16 cellular contexts compared by ENCODE assay signal in genomic region chr4:39539026-39539690, GRCh38. TPM values are rescaled to one million over a fixed set of nuclear protein-coding genes. Genes with fewer than 3 reads are reported as not detected.
DNase-seq lines count a peak whose midpoint lies in the region; ATAC-seq and TF ChIP-seq lines count a peak whose summit lies in the region.
"Had no signal": no experiment of that assay in that cellular context is flagged by ENCODE, and none has a peak within 500 bp of the region (broad histone marks: within the 10 kb centered on the region; RNA-seq: fewer than 3 reads in every experiment).

No MANE protein-coding gene starts in this region.

- CTCF ChIA-PET in WTC11 (lab: Charles Lee), result no interaction called here
- CTCF ChIA-PET in OCI-LY7 (lab: Charles Lee; ENCODE audit: unreplicated experiment), result no interaction called here

- H3K36me3 ChIP-seq in transverse colon (no peaks in the 10 kb centered on the region), OCI-LY7 (ENCODE audit: insufficient read depth, low read length) (no peaks in the 10 kb centered on the region)
- H3K36me3 ChIP-seq: neutrophil had no signal

- peaks cover 24% of the 10 kb centered on the region for H3K4me1 Mint-ChIP-seq in WTC11
- H3K4me1 Mint-ChIP-seq: activated CD4-positive, alpha-beta memory T cell treated with anti-CD3 and anti-CD28 coated beads, Interleukin-2, amount 10 ng/mL, durations not matched to agents 7 days and 5 days had no signal

- TF ChIP-seq EP300 in transverse colon (IDR thresholded peaks at IDR 0.05; ENCODE audit: low read depth), result no peak

- H3K4me3 Mint-ChIP-seq in WTC11, result no peak overlapping the region
- H3K4me3 Mint-ChIP-seq: activated CD4-positive, alpha-beta memory T cell treated with anti-CD3 and anti-CD28 coated beads, Interleukin-2, amount 10 ng/mL, durations not matched to agents 7 days and 5 days had no signal

- no peak overlapping the region for H2AFZ ChIP-seq in OCI-LY7 (ENCODE audit: low read length)

- peak overlapping the region; percentile 35 for H3K27ac Mint-ChIP-seq in WTC11
- H3K27ac Mint-ChIP-seq: activated CD4-positive, alpha-beta memory T cell treated with anti-CD3 and anti-CD28 coated beads, Interleukin-2, amount 10 ng/mL, durations not matched to agents 7 days and 5 days had no signal

- TF ChIP-seq CTCF in WTC11 (IDR thresholded peaks at IDR 0.05) (no peak), transverse colon (IDR thresholded peaks at IDR 0.05) (no peak), OCI-LY7 (conservative IDR thresholded peaks at IDR 0.05; ENCODE audit: low read length) (no peak)

- TF ChIP-seq POLR2A in transverse colon (IDR thresholded peaks at IDR 0.05), result no peak

- WGBS in transverse colon (ENCODE audit: low coverage in 1 of 2), 2 donors, result 79 to 83% methylated on average over 7 of the region's 7 CpGs

- ATAC-seq in WTC11, result no peak
- no peak for ATAC-seq in GM19397 (IDR thresholded peaks at IDR 0.05; ENCODE audit: unreplicated experiment)
- ATAC-seq: heart right ventricle had no signal

- in situ Hi-C loops in transverse colon (cut with MboI; ENCODE audit: low pct_ligation_motif_present in 1 of 4, low pct_unique_long_range_greater_than_20kb in 1 of 4, low sequenced_read_pairs in 3 of 4), result no loop called here

- H3K4me1 ChIP-seq in transverse colon (peaks cover 0 to 29% (median 9%) of the 10 kb centered on the region in 4 donors), OCI-LY7 (ENCODE audit: insufficient read depth, low read length, poor library complexity, severe bottlenecking) (no peaks in the 10 kb centered on the region)
- H3K4me1 ChIP-seq: heart right ventricle, tibial artery had no signal

- no peaks in the 10 kb centered on the region for H3K79me2 ChIP-seq in OCI-LY7 (ENCODE audit: insufficient read depth, low read depth, low read length)

- no peaks in the 10 kb centered on the region for H3K9me3 ChIP-seq in transverse colon
- no peaks in the 10 kb centered on the region for H3K9me3 ChIP-seq in OCI-LY7 (ENCODE audit: low read length)
- H3K9me3 ChIP-seq: heart right ventricle, neutrophil, tibial artery had no signal

- H4K20me1 ChIP-seq in OCI-LY7 (ENCODE audit: insufficient read depth, low read length), result no peaks in the 10 kb centered on the region

- DNase-seq in SIG-M5 treated with dmso at 0.1 percent for 504 hours (lab: John Stamatoyannopoulos, UW; ENCODE audit: unreplicated experiment) (peak; percentile 41), SIG-M5 (lab: John Stamatoyannopoulos, UW) (no peak), WTC11 (ENCODE audit: low spot score) (no peak), kidney tubule cell (ENCODE audit: low spot score) (peak; percentile 59), transverse colon (no peak), OCI-LY7 (ENCODE audit: low spot score) (no peak)
- no peak for DNase-seq in stimulated activated CD4-positive, alpha-beta T cell treated with anti-CD3 and anti-CD28 coated beads, Interleukin-4, amount 100 ng/mL, for 1 hour
- DNase-seq: activated CD4-positive, alpha-beta memory T cell treated with anti-CD3 and anti-CD28 coated beads, Interleukin-2, amount 10 ng/mL, durations not matched to agents 7 days and 5 days; activated effector memory CD4-positive, alpha-beta T cell treated with anti-CD3 and anti-CD28 coated beads, Interleukin-2, amount 50 U/mL, for 16 hours; DMS 273 treated with DMSO at 0.1 percent for 48 hours; HCEC 1CT; heart right ventricle; tibial artery had no signal

- no peaks in the 10 kb centered on the region for H3K27me3 ChIP-seq in transverse colon
- H3K27me3 ChIP-seq: heart right ventricle, neutrophil, tibial artery had no signal

- H3K27ac ChIP-seq in transverse colon, result peak overlapping the region in 3 of 4 donors; percentile 2 to 35 (median 13)
- H3K27ac ChIP-seq in OCI-LY7 (ENCODE audit: low read depth, low read length, poor library complexity, severe bottlenecking), result no peak overlapping the region
- H3K27ac ChIP-seq: heart right ventricle, neutrophil, tibial artery had no signal

- H3K4me2 ChIP-seq in OCI-LY7 (ENCODE audit: low read length), result no peak overlapping the region

- H3K27me3 Mint-ChIP-seq in WTC11 (ENCODE audit: low read depth), result no peaks in the 10 kb centered on the region
- H3K27me3 Mint-ChIP-seq: activated CD4-positive, alpha-beta memory T cell treated with anti-CD3 and anti-CD28 coated beads, Interleukin-2, amount 10 ng/mL, durations not matched to agents 7 days and 5 days; brain had no signal

- peaks cover 22% of the 10 kb centered on the region for H3K36me3 Mint-ChIP-seq in WTC11

- peaks cover 4% of the 10 kb centered on the region for H3K9me3 Mint-ChIP-seq in WTC11

- no peaks in the 10 kb centered on the region for H3K9me2 ChIP-seq in OCI-LY7 (ENCODE audit: insufficient read depth, low read length)

- intact Hi-C loops in transverse colon (cut with DNase I; ENCODE audit: low total_unique reads), result no loop called here
- intact Hi-C loops in OCI-LY7 (cut with micrococcal nuclease; ENCODE audit: unreplicated experiment), result no loop called here

- no TSS peak for BruUV-seq in OCI-LY7 (replicated peaks; lab: Mats Ljungman, UMichigan)

- no peak overlapping the region for H3K4me3 ChIP-seq in transverse colon
- H3K4me3 ChIP-seq in OCI-LY7 (ENCODE audit: low read depth, low read length, poor library complexity, severe bottlenecking), result no peak overlapping the region
- H3K4me3 ChIP-seq: heart right ventricle, tibial artery had no signal

- POLR2A ChIA-PET in WTC11 (lab: Charles Lee) (no interaction called here), OCI-LY7 (lab: Charles Lee) (interaction anchor here (1.3 kb wide), 1 partner anchor 13 kb away, joined by 3 read pairs; no protein-coding TSS in a partner anchor)

TF ChIP-seq in WTC11, 78 proteins besides CTCF, POLR2A, EP300 and RAD21:
- TF ChIP-seq ELF4 (CRISPR knock-in tag; IDR thresholded peaks at IDR 0.05; ENCODE audit: low read depth) (no peak), USF1 (CRISPR knock-in tag; IDR thresholded peaks at IDR 0.05) (no peak), PREB (CRISPR knock-in tag; IDR thresholded peaks at IDR 0.05; ENCODE audit: borderline replicate concordance) (no peak), ZSCAN18 (CRISPR knock-in tag; IDR thresholded peaks at IDR 0.05) (no peak), RELA (CRISPR knock-in tag; IDR thresholded peaks at IDR 0.05; ENCODE audit: borderline replicate concordance) (no peak), HMGXB4 (CRISPR knock-in tag; IDR thresholded peaks at IDR 0.05) (no peak), FOXK1 (CRISPR knock-in tag; IDR thresholded peaks at IDR 0.05) (no peak)

RNA-seq across cellular contexts. Expression of gene UGDH, which starts 11.9 kb away (rescaled TPM):
- 80.2 to 97.5 TPM (median 89.0 TPM) in 3 replicates for total RNA-seq in WTC11 (2021)
- 100 to 1,000 TPM; 293 to 849 (median 479) TPM for total RNA-seq in transverse colon
- 8.1 and 9.8 TPM in 2 replicates for total RNA-seq in OCI-LY7 (2014; rRNA removed; shearing (Covaris generic))
- 28.6 and 33.6 TPM in 2 replicates for total RNA-seq in OCI-LY7 (2022)

Comparison
In these comparisons a context has a peak if more than half of its experiments do, and no peak if none do; other contexts are left out.
1. DNase-seq: peak in SIG-M5 treated with dmso at 0.1 percent for 504 hours (single experiment) and kidney tubule cell (single experiment); none in SIG-M5 (single experiment), WTC11 (single experiment), transverse colon (single experiment), stimulated activated CD4-positive, alpha-beta T cell treated with anti-CD3 and anti-CD28 coated beads, Interleukin-4, amount 100 ng/mL, for 1 hour (single experiment) and OCI-LY7 (single experiment).